Comparison of ENCODE assay signal across 16 cellular contexts in the genomic region with DNA sequence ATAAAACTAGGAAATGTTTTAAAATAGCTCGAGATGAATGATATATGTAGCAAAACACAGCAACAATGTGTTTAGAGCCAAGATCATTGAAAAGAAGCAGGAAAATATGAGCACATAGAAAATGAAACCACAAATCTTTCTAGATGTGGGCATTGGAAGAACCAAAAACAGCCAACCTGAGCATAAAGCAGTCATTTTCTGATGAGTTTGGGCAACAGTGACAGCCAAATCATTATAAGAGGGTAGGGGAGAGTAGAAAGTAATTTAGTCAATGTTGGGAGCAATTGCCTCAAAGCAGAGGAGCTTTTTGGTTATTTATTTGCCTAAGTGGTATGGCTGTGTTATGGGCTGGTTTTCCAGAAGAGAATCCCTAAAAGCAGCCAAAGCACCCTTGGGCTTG. TPM values are rescaled to one million over a fixed set of nuclear protein-coding genes. Genes with fewer than 3 reads are reported as not detected.
DNase-seq lines count a peak whose midpoint lies in the region; ATAC-seq lines count a peak whose summit lies in the region.
"Had no signal": no experiment of that assay in that cellular context is flagged by ENCODE, and none has a peak within 500 bp of the region (broad histone marks: within the 10 kb centered on the region; RNA-seq: fewer than 3 reads in every experiment).

No MANE protein-coding gene starts in this region.

- H3K36me3 Mint-ChIP-seq in activated T-cell treated with anti-CD3 and anti-CD28 coated beads, Interleukin-2, amount 50 U/mL, for 4 hours (ENCODE audit: insufficient read depth): no peaks in the 10 kb centered on the region
- H3K36me3 Mint-ChIP-seq in T-helper 1 cell treated with Interleukin-12 subunit alpha and Interleukin-12 subunit beta and Interleukin-4 antibody, amounts not matched to agents 30 μg/mL and 1 μg/mL, for 36 hours (ENCODE audit: low read depth): no peaks in the 10 kb centered on the region
- no peaks in the 10 kb centered on the region for H3K36me3 Mint-ChIP-seq in activated T-helper 1 cell treated with anti-CD3 and anti-CD28 coated beads, Interleukin-12 subunit alpha, Interleukin-12 subunit beta, Interleukin-2, Interleukin-4 antibody, amounts not matched to agents 30 ng/mL and 10 ng/mL and 1 ng/mL, durations not matched to agents 14 hours and 24 hours and 36 hours (ENCODE audit: low read depth)
- H3K36me3 Mint-ChIP-seq: CD4-positive, CD25-positive, alpha-beta regulatory T cell had no signal

- H3K9me3 Mint-ChIP-seq in activated T-cell treated with anti-CD3 and anti-CD28 coated beads, Interleukin-2, amount 50 U/mL, for 4 hours: no peaks in the 10 kb centered on the region
- no peaks in the 10 kb centered on the region for H3K9me3 Mint-ChIP-seq in T-helper 1 cell treated with Interleukin-12 subunit alpha and Interleukin-12 subunit beta and Interleukin-4 antibody, amounts not matched to agents 30 μg/mL and 1 μg/mL, for 36 hours
- no peaks in the 10 kb centered on the region for H3K9me3 Mint-ChIP-seq in activated T-helper 1 cell treated with anti-CD3 and anti-CD28 coated beads, Interleukin-12 subunit alpha, Interleukin-12 subunit beta, Interleukin-2, Interleukin-4 antibody, amounts not matched to agents 30 ng/mL and 10 ng/mL and 1 ng/mL, durations not matched to agents 14 hours and 24 hours and 36 hours
- H3K9me3 Mint-ChIP-seq: CD4-positive, CD25-positive, alpha-beta regulatory T cell had no signal

- peak; percentile 93 to 95 for ATAC-seq in activated T-cell treated with anti-CD3 and anti-CD28 coated beads, Interleukin-2, amount 50 U/mL, for 4 hours
- ATAC-seq in stimulated activated naive CD8-positive, alpha-beta T cell treated with anti-CD3 and anti-CD28 coated beads, Interleukin-15, Interleukin-2, amounts not matched to agents 100 U/mL and 50 U/mL, for 24 hours: peak; percentile 86

- peaks cover 14% of the 10 kb centered on the region for H3K4me1 Mint-ChIP-seq in activated T-cell treated with anti-CD3 and anti-CD28 coated beads, Interleukin-2, amount 50 U/mL, for 4 hours (ENCODE audit: low read depth)
- peaks cover 5% of the 10 kb centered on the region for H3K4me1 Mint-ChIP-seq in T-helper 1 cell treated with Interleukin-12 subunit alpha and Interleukin-12 subunit beta and Interleukin-4 antibody, amounts not matched to agents 30 μg/mL and 1 μg/mL, for 36 hours (ENCODE audit: low read depth)
- peaks cover 11% of the 10 kb centered on the region for H3K4me1 Mint-ChIP-seq in activated T-helper 1 cell treated with anti-CD3 and anti-CD28 coated beads, Interleukin-12 subunit alpha, Interleukin-12 subunit beta, Interleukin-2, Interleukin-4 antibody, amounts not matched to agents 30 ng/mL and 10 ng/mL and 1 ng/mL, durations not matched to agents 14 hours and 24 hours and 36 hours (ENCODE audit: low read depth)
- H3K4me1 Mint-ChIP-seq: B cell had no signal

- no peak for DNase-seq in activated T-cell treated with anti-CD3 and anti-CD28 coated beads, Interleukin-2, amount 50 U/mL, for 4 hours
- no peak for DNase-seq in activated T-cell treated with anti-CD3 and anti-CD28 coated beads, Interleukin-2, amount 50 U/mL, for 48 hours
- DNase-seq in activated T-helper 1 cell treated with anti-CD3 and anti-CD28 coated beads, Interleukin-12 subunit alpha, Interleukin-12 subunit beta, Interleukin-2, Interleukin-4 antibody, amounts not matched to agents 30 ng/mL and 10 ng/mL and 1 ng/mL, durations not matched to agents 14 hours and 24 hours and 36 hours (ENCODE audit: low spot score): peak; percentile 9
- no peak for DNase-seq in stimulated activated naive CD8-positive, alpha-beta T cell treated with anti-CD3 and anti-CD28 coated beads, Interleukin-15, Interleukin-2, amounts not matched to agents 100 U/mL and 50 U/mL, for 24 hours
- DNase-seq in amniotic stem cell (lab: John Stamatoyannopoulos, UW): no peak
- DNase-seq in pons (ENCODE audit: low spot score): no peak
- DNase-seq: Caco-2, DMS153, EL, GOT3, NCI-H187 treated with DMSO at 0.1 percent for 48 hours, NCI-H345, NCI-H526 treated with DMSO at 0.1 percent for 48 hours had no signal

- H3K4me3 Mint-ChIP-seq in activated T-cell treated with anti-CD3 and anti-CD28 coated beads, Interleukin-2, amount 50 U/mL, for 4 hours: peak overlapping the region; percentile 12
- H3K4me3 Mint-ChIP-seq in T-helper 1 cell treated with Interleukin-12 subunit alpha and Interleukin-12 subunit beta and Interleukin-4 antibody, amounts not matched to agents 30 μg/mL and 1 μg/mL, for 36 hours: no peak overlapping the region
- H3K4me3 Mint-ChIP-seq in activated T-helper 1 cell treated with anti-CD3 and anti-CD28 coated beads, Interleukin-12 subunit alpha, Interleukin-12 subunit beta, Interleukin-2, Interleukin-4 antibody, amounts not matched to agents 30 ng/mL and 10 ng/mL and 1 ng/mL, durations not matched to agents 14 hours and 24 hours and 36 hours: peak overlapping the region; percentile 53
- H3K4me3 Mint-ChIP-seq: B cell; CD4-positive, CD25-positive, alpha-beta regulatory T cell had no signal

- peak overlapping the region; percentile 4 for H3K27ac Mint-ChIP-seq in T-helper 1 cell treated with Interleukin-12 subunit alpha and Interleukin-12 subunit beta and Interleukin-4 antibody, amounts not matched to agents 30 μg/mL and 1 μg/mL, for 36 hours
- peak overlapping the region; percentile 90 for H3K27ac Mint-ChIP-seq in activated T-helper 1 cell treated with anti-CD3 and anti-CD28 coated beads, Interleukin-12 subunit alpha, Interleukin-12 subunit beta, Interleukin-2, Interleukin-4 antibody, amounts not matched to agents 30 ng/mL and 10 ng/mL and 1 ng/mL, durations not matched to agents 14 hours and 24 hours and 36 hours
- H3K27ac Mint-ChIP-seq: B cell; CD4-positive, CD25-positive, alpha-beta regulatory T cell had no signal

- H3K27me3 Mint-ChIP-seq in activated T-cell treated with anti-CD3 and anti-CD28 coated beads, Interleukin-2, amount 50 U/mL, for 4 hours (ENCODE audit: low read depth): no peaks in the 10 kb centered on the region
- peaks cover 16% of the 10 kb centered on the region for H3K27me3 Mint-ChIP-seq in T-helper 1 cell treated with Interleukin-12 subunit alpha and Interleukin-12 subunit beta and Interleukin-4 antibody, amounts not matched to agents 30 μg/mL and 1 μg/mL, for 36 hours (ENCODE audit: low read depth)
- peaks cover 13% of the 10 kb centered on the region for H3K27me3 Mint-ChIP-seq in activated T-helper 1 cell treated with anti-CD3 and anti-CD28 coated beads, Interleukin-12 subunit alpha, Interleukin-12 subunit beta, Interleukin-2, Interleukin-4 antibody, amounts not matched to agents 30 ng/mL and 10 ng/mL and 1 ng/mL, durations not matched to agents 14 hours and 24 hours and 36 hours (ENCODE audit: insufficient read depth)

- intact Hi-C loops in activated T-helper 1 cell treated with anti-CD3 and anti-CD28 coated beads, Interleukin-12 subunit alpha, Interleukin-12 subunit beta, Interleukin-2, Interleukin-4 antibody, amounts not matched to agents 30 ng/mL and 10 ng/mL and 1 ng/mL, durations not matched to agents 14 hours and 24 hours and 36 hours (cut with micrococcal nuclease): loop anchor here (1.0 to 5.0 kb wide), 6 partner anchors 8 to 313 kb away; a partner anchor contains a TSS

RNA-seq across cellular contexts. Expression of a gene that starts 8.8 kb away (rescaled TPM):
- total RNA-seq in activated T-cell treated with anti-CD3 and anti-CD28 coated beads, Interleukin-2, amount 50 U/mL, for 4 hours: 100 to 1,000 TPM; 121 to 152 (median 130) TPM
- 136 and 140 TPM in 2 replicates for total RNA-seq in activated T-helper 1 cell treated with anti-CD3 and anti-CD28 coated beads, Interleukin-12 subunit alpha, Interleukin-12 subunit beta, Interleukin-2, Interleukin-4 antibody, amounts not matched to agents 30 ng/mL and 10 ng/mL and 1 ng/mL, durations not matched to agents 14 hours and 24 hours and 36 hours
